Comparison of ENCODE assay signal across 8 cellular contexts in genomic region chr2:159516241-159516758, GRCh38.
A peak's percentile ranks its signal among the peaks of the same experiment; 100 is the strongest.
DNase-seq lines count a peak whose midpoint lies in the region; ATAC-seq and TF ChIP-seq lines count a peak whose summit lies in the region.

No MANE protein-coding gene starts in this region.

- H3K4me3 ChIP-seq in DND-41 (ENCODE audit: low read depth in 1 of 2, low read length in 2 of 2) (peak overlapping the region; percentile 32 to 55), hepatocyte (peak overlapping the region; percentile 12), gastrocnemius medialis (peak overlapping the region; percentile 53 to 63 (median 59))

- WGBS in hepatocyte (ENCODE audit: low lambda C conversion rate, missing lambda C conversion rate): 6% methylated on average over 6 of the region's 6 CpGs

- H3K9ac ChIP-seq in DND-41 (ENCODE audit: low read depth, low read length): peak overlapping the region; percentile 60

- no peaks in the 10 kb centered on the region for H3K9me2 ChIP-seq in hepatocyte (replicated peaks; ENCODE audit: insufficient read depth)

- in situ Hi-C loops in gastrocnemius medialis (cut with MboI; ENCODE audit: low sequenced_read_pairs in 4 of 4): loop anchor here in 1 of 4 donors (10.0 to 25.0 kb wide), 2 partner anchors 99 to 196 kb away; partner anchors contain the start of genes BAZ2B and MARCHF7

- H2AFZ ChIP-seq in DND-41 (ENCODE audit: low read depth, low read length) (peak overlapping the region; percentile 95), hepatocyte (peak overlapping the region; percentile 52)

- TF ChIP-seq POLR2A in gastrocnemius medialis (IDR thresholded peaks at IDR 0.05): peak in 1 of 2 donors; percentile 35

- ATAC-seq in DND-41 (ENCODE audit: insufficient read depth, low read depth): peak; percentile 90
- ATAC-seq in GM19452 (IDR thresholded peaks at IDR 0.05; ENCODE audit: unreplicated experiment): peak; percentile 92
- peak; percentile 92 for ATAC-seq in HG03442 (IDR thresholded peaks at IDR 0.05; ENCODE audit: unreplicated experiment)
- ATAC-seq in gastrocnemius medialis: peak; percentile 98 to 99

- H3K36me3 ChIP-seq in DND-41 (ENCODE audit: insufficient read depth, low read length) (no peaks in the 10 kb centered on the region), hepatocyte (replicated peaks; ENCODE audit: insufficient read depth, low read depth) (no peaks in the 10 kb centered on the region), gastrocnemius medialis (no peaks in the 10 kb centered on the region)

- H3K4me1 ChIP-seq in DND-41 (ENCODE audit: insufficient read depth, low read length) (peaks cover 35% of the 10 kb centered on the region), hepatocyte (ENCODE audit: insufficient read depth) (peaks cover 11% of the 10 kb centered on the region), gastrocnemius medialis (peaks cover 29 to 52% of the 10 kb centered on the region in 2 donors)

- H3K4me2 ChIP-seq in DND-41 (ENCODE audit: insufficient read depth, low read length) (peak overlapping the region; percentile 68), hepatocyte (peak overlapping the region; percentile 74)

- DNase-seq in DND-41 (peak; percentile 10), NCI-H510A treated with DMSO at 0.1 percent for 48 hours (lab: John Stamatoyannopoulos, UW) (peak; percentile 82), amniotic epithelial cell (ENCODE audit: low read depth) (peak; percentile 67), hepatocyte (ENCODE audit: low spot score) (peak; percentile 69), gastrocnemius medialis (peak; percentile 10 to 22), ecto neural progenitor cell (ENCODE audit: low spot score) (no peak)

- intact Hi-C loops in gastrocnemius medialis (cut with DNase I; ENCODE audit: low total_unique reads): loop anchor here (2.0 to 5.0 kb wide), 2 partner anchors 101 to 197 kb away; partner anchors contain the start of genes BAZ2B and MARCHF7

- H3K27ac ChIP-seq in DND-41 (ENCODE audit: low read length) (peak overlapping the region; percentile 81), hepatocyte (peak overlapping the region; percentile 80), gastrocnemius medialis (peak overlapping the region; percentile 66 to 81 (median 80))

- H3K79me2 ChIP-seq in DND-41 (ENCODE audit: insufficient read depth, low read length) (peaks cover 13% of the 10 kb centered on the region; the same call in 1 of the 2 replicates), hepatocyte (peaks cover 41% of the 10 kb centered on the region)

- H3K9me3 ChIP-seq in DND-41 (ENCODE audit: insufficient read depth, low read length, severe bottlenecking) (no peaks in the 10 kb centered on the region), hepatocyte (ENCODE audit: low read depth) (no peaks in the 10 kb centered on the region), gastrocnemius medialis (no peaks in the 10 kb centered on the region)

- H4K20me1 ChIP-seq in DND-41 (ENCODE audit: insufficient read depth, low read length): no peaks in the 10 kb centered on the region
- no peaks in the 10 kb centered on the region for H4K20me1 ChIP-seq in hepatocyte (ENCODE audit: insufficient read depth, poor library complexity, severe bottlenecking)

- TF ChIP-seq CTCF in DND-41 (IDR thresholded peaks at IDR 0.05; ENCODE audit: borderline replicate concordance, extremely low read depth, low read length, poor library complexity, severe bottlenecking) (peak; percentile 36), hepatocyte (IDR thresholded peaks at IDR 0.05; ENCODE audit: poor library complexity) (no peak), gastrocnemius medialis (IDR thresholded peaks at IDR 0.05 in 4 of 5, conservative IDR thresholded peaks at IDR 0.05 in 1 of 5) (peak in 3 of 5 experiments; percentile 13 to 40 (median 14))

- H3K27me3 ChIP-seq in DND-41 (ENCODE audit: insufficient read depth, low read length, poor library complexity) (no peaks in the 10 kb centered on the region), hepatocyte (no peaks in the 10 kb centered on the region), gastrocnemius medialis (no peaks in the 10 kb centered on the region)
